In genomic region chr11:128687321-128687720, GRCh38 we compare ENCODE assay signal across 8 cellular contexts. TPM values are rescaled to one million over a fixed set of nuclear protein-coding genes. Genes with fewer than 3 reads are reported as not detected.
DNase-seq lines count a peak whose midpoint lies in the region; ATAC-seq, FAIRE-seq and TF ChIP-seq lines count a peak whose summit lies in the region.

No MANE protein-coding gene starts in this region.

- no peak overlapping the region for H3K27ac ChIP-seq in Karpas-422 (ENCODE audit: low read length)

- H3K9me2 ChIP-seq in Karpas-422 (replicated peaks; ENCODE audit: insufficient read depth, low read length), result no peaks in the 10 kb centered on the region

- H2AFZ ChIP-seq in Karpas-422 (ENCODE audit: low read length), result no peak overlapping the region

- no peaks in the 10 kb centered on the region for H3K4me1 ChIP-seq in Karpas-422 (ENCODE audit: low read length)

- no peak for FAIRE-seq in HTR-8/SVneo (lab: Jason Lieb, UNC)

- H3K36me3 ChIP-seq in Karpas-422 (ENCODE audit: insufficient read depth, low read length), result no peaks in the 10 kb centered on the region

- ATAC-seq in HG02840 (IDR thresholded peaks at IDR 0.05; ENCODE audit: low FRiP score, unreplicated experiment), result no peak

- H3K27me3 ChIP-seq in Karpas-422 (ENCODE audit: low read length), result no peaks in the 10 kb centered on the region

- H3K4me3 ChIP-seq in GM12864 (ENCODE audit: low read depth, low read length), result peak overlapping the region; percentile 22
- H3K4me3 ChIP-seq in foreskin fibroblast (ENCODE audit: low read depth in 1 of 2, low read length in 2 of 2), result peak overlapping the region; percentile 44 to 49
- H3K4me3 ChIP-seq in retinal pigment epithelial cell (ENCODE audit: low read length), result peak overlapping the region; percentile 47
- H3K4me3 ChIP-seq in Karpas-422 (ENCODE audit: low read length), result no peak overlapping the region

- no peaks in the 10 kb centered on the region for H4K20me1 ChIP-seq in Karpas-422 (ENCODE audit: insufficient read depth, low read depth, low read length)

- H3K79me2 ChIP-seq in Karpas-422 (ENCODE audit: low read length), result no peaks in the 10 kb centered on the region

- TF ChIP-seq CTCF in GM12864 (IDR thresholded peaks at IDR 0.05; ENCODE audit: low read depth, low read length, missing control alignments) (no peak), foreskin fibroblast (IDR thresholded peaks at IDR 0.05; ENCODE audit: low read depth, low read length) (no peak), retinal pigment epithelial cell (conservative IDR thresholded peaks at IDR 0.05; ENCODE audit: low read depth, low read length) (no peak)

- DNase-seq in GM12864 (ENCODE audit: low read depth) (no peak), RPMI7951 (ENCODE audit: low read depth) (peak; percentile 32), foreskin fibroblast (peak in 1 of 2 donors; percentile 28), retinal pigment epithelial cell (ENCODE audit: low read depth) (no peak), RKO (ENCODE audit: low spot score) (no peak), Karpas-422 (no peak), HTR-8/SVneo (ENCODE audit: insufficient read length, low spot score) (no peak)

- H3K4me2 ChIP-seq in Karpas-422 (ENCODE audit: low read depth, low read length, poor library complexity, severe bottlenecking), result no peak overlapping the region

- no peak overlapping the region for H3K9ac ChIP-seq in Karpas-422 (ENCODE audit: low read length)

- H3K9me3 ChIP-seq in Karpas-422 (ENCODE audit: low read length), result no peaks in the 10 kb centered on the region

RNA-seq across cellular contexts. Expression of gene FLI1, which starts 6.6 kb away (rescaled TPM):
- 4.8 and 7.4 TPM in 2 replicates for total RNA-seq in RPMI7951 (2014; rRNA removed; shearing (Covaris generic))
- 2.6 and 9.4 TPM in 2 replicates for total RNA-seq in Karpas-422 (2014; rRNA removed; shearing (Covaris generic); ENCODE audit: low replicate concordance)
